Comparison of ENCODE assay signal across 16 cellular contexts in genomic region chr7:138796038-138796580, GRCh38. TPM values are rescaled to one million over a fixed set of nuclear protein-coding genes. Genes with fewer than 3 reads are reported as not detected.
DNase-seq lines count a peak whose midpoint lies in the region; ATAC-seq and TF ChIP-seq lines count a peak whose summit lies in the region.
"Had no signal": no experiment of that assay in that cellular context is flagged by ENCODE, and none has a peak within 500 bp of the region (broad histone marks: within the 10 kb centered on the region; RNA-seq: fewer than 3 reads in every experiment).

No MANE protein-coding gene starts in this region.

- WGBS in upper lobe of left lung, 2 donors: 95 to 96% methylated on average over 8 to 9 of the region's 9 CpGs

- no peaks in the 10 kb centered on the region for H3K9me3 Mint-ChIP-seq in activated T-cell treated with anti-CD3 and anti-CD28 coated beads, Interleukin-2, amount 50 U/mL, for 4 hours

- H3K4me1 ChIP-seq in parathyroid adenoma (peaks cover 4% of the 10 kb centered on the region), upper lobe of left lung (peaks cover 0 to 3% (median 0%) of the 10 kb centered on the region in 4 donors)
- H3K4me1 ChIP-seq: BLaER1 treated with 17β-estradiol and CSF1 and Interleukin-3, amounts not matched to agents 10 nM and 100 nM; HAP-1 had no signal

- H3K4me2 ChIP-seq in parathyroid adenoma (ENCODE audit: low read length): no peak overlapping the region
- H3K4me2 ChIP-seq: BLaER1 treated with 17β-estradiol and CSF1 and Interleukin-3, amounts not matched to agents 10 nM and 100 nM had no signal

- no peaks in the 10 kb centered on the region for H3K36me3 Mint-ChIP-seq in activated T-cell treated with anti-CD3 and anti-CD28 coated beads, Interleukin-2, amount 50 U/mL, for 4 hours (ENCODE audit: insufficient read depth)
- H3K36me3 Mint-ChIP-seq: CD4-positive, CD25-positive, alpha-beta regulatory T cell had no signal

- peaks cover 7% of the 10 kb centered on the region for H3K4me1 Mint-ChIP-seq in activated T-cell treated with anti-CD3 and anti-CD28 coated beads, Interleukin-2, amount 50 U/mL, for 4 hours (ENCODE audit: low read depth)

- TF ChIP-seq EP300 in upper lobe of left lung (IDR thresholded peaks at IDR 0.05): no peak

- H3K79me2 ChIP-seq in parathyroid adenoma: no peaks in the 10 kb centered on the region

- no peak for ATAC-seq in HG02973 (IDR thresholded peaks at IDR 0.05; ENCODE audit: unreplicated experiment)
- ATAC-seq in activated T-cell treated with anti-CD3 and anti-CD28 coated beads, Interleukin-2, amount 50 U/mL, for 4 hours: no peak
- no peak for ATAC-seq in upper lobe of left lung (ENCODE audit: low FRiP score in 2 of 2)

- DNase-seq in ACHN (peak; percentile 12), HK-2 (ENCODE audit: unreplicated experiment) (peak; percentile 12), glomerular visceral epithelial cell (ENCODE audit: extremely low spot score) (peak; percentile 42), occipital lobe (lab: John Stamatoyannopoulos, UW) (no peak), upper lobe of left lung (no peak)
- DNase-seq in activated T-cell treated with anti-CD3 and anti-CD28 coated beads, Interleukin-2, amount 50 U/mL, for 4 hours: no peak
- DNase-seq: 8988T; CD4-positive, CD25-positive, alpha-beta regulatory T cell; DMS53; GF-D8; GOT3; IMR-90 had no signal

- TF ChIP-seq CTCF in parathyroid adenoma (IDR thresholded peaks at IDR 0.05) (no peak), upper lobe of left lung (IDR thresholded peaks at IDR 0.05) (no peak)

- no peaks in the 10 kb centered on the region for H3K27me3 ChIP-seq in parathyroid adenoma (ENCODE audit: control insufficient read depth, insufficient read depth, low read length)
- no peaks in the 10 kb centered on the region for H3K27me3 ChIP-seq in upper lobe of left lung
- H3K27me3 ChIP-seq: BLaER1 treated with 17β-estradiol and CSF1 and Interleukin-3, amounts not matched to agents 10 nM and 100 nM had no signal

- peaks cover 3% of the 10 kb centered on the region for H3K27me3 Mint-ChIP-seq in activated T-cell treated with anti-CD3 and anti-CD28 coated beads, Interleukin-2, amount 50 U/mL, for 4 hours (ENCODE audit: low read depth)

- H3K9ac ChIP-seq in parathyroid adenoma: no peak overlapping the region
- H3K9ac ChIP-seq: BLaER1 treated with 17β-estradiol and CSF1 and Interleukin-3, amounts not matched to agents 10 nM and 100 nM had no signal

- H3K27ac ChIP-seq in parathyroid adenoma (no peak overlapping the region), upper lobe of left lung (no peak overlapping the region)
- H3K27ac ChIP-seq: BLaER1 treated with 17β-estradiol and CSF1 and Interleukin-3, amounts not matched to agents 10 nM and 100 nM had no signal

- no peaks in the 10 kb centered on the region for H3K9me3 ChIP-seq in parathyroid adenoma (ENCODE audit: control insufficient read depth, low read length)
- H3K9me3 ChIP-seq in upper lobe of left lung: no peaks in the 10 kb centered on the region
- H3K9me3 ChIP-seq: BLaER1 treated with 17β-estradiol and CSF1 and Interleukin-3, amounts not matched to agents 10 nM and 100 nM; HAP-1 had no signal

- H3K36me3 ChIP-seq in parathyroid adenoma (ENCODE audit: control insufficient read depth, insufficient read depth, low read length) (no peaks in the 10 kb centered on the region), upper lobe of left lung (no peaks in the 10 kb centered on the region)
- H3K36me3 ChIP-seq: BLaER1 treated with 17β-estradiol and CSF1 and Interleukin-3, amounts not matched to agents 10 nM and 100 nM; HAP-1 had no signal

- H3K4me3 Mint-ChIP-seq in activated T-cell treated with anti-CD3 and anti-CD28 coated beads, Interleukin-2, amount 50 U/mL, for 4 hours: no peak overlapping the region
- H3K4me3 Mint-ChIP-seq: CD4-positive, CD25-positive, alpha-beta regulatory T cell had no signal

- in situ Hi-C loops in ACHN (cut with HindIII; ENCODE audit: low pct_ligation_motif_present, low pct_unique_long_range_greater_than_20kb, low sequenced_read_pairs): no loop called here

- no peak for TF ChIP-seq POLR2A in upper lobe of left lung (IDR thresholded peaks at IDR 0.05)

- H3K4me3 ChIP-seq in parathyroid adenoma (ENCODE audit: low read depth, low read length) (no peak overlapping the region), upper lobe of left lung (no peak overlapping the region)
- H3K4me3 ChIP-seq: BLaER1 treated with 17β-estradiol and CSF1 and Interleukin-3, amounts not matched to agents 10 nM and 100 nM; HAP-1 had no signal

- peak overlapping the region; percentile 38 for H2AFZ ChIP-seq in parathyroid adenoma

RNA-seq across cellular contexts. Expression of gene TMEM213, which starts 1.7 kb away (rescaled TPM):
- total RNA-seq in occipital lobe: not detected
- total RNA-seq in activated T-cell treated with anti-CD3 and anti-CD28 coated beads, Interleukin-2, amount 50 U/mL, for 4 hours: not detected
- total RNA-seq in upper lobe of left lung: 1 to 10 TPM in 3 of 6 donors, under 1 TPM in 1, not detected in 2; 0.49 to 6.1 (median 3.6) TPM
- total RNA-seq: CD4-positive, CD25-positive, alpha-beta regulatory T cell; IMR-90 had no signal

RNA-seq across cellular contexts. Expression of gene ATP6V0A4, which starts 1.9 kb away (rescaled TPM):
- total RNA-seq in occipital lobe (1.2 TPM), upper lobe of left lung (1 to 10 TPM in 2 of 6 donors, under 1 TPM in 2, not detected in 2; 0.49 to 1.9 (median 1.3) TPM)
- total RNA-seq in activated T-cell treated with anti-CD3 and anti-CD28 coated beads, Interleukin-2, amount 50 U/mL, for 4 hours: not detected
- total RNA-seq: CD4-positive, CD25-positive, alpha-beta regulatory T cell had no signal

Comparison
In these comparisons a context has a peak if more than half of its experiments do, and no peak if none do; other contexts are left out.
1. DNase-seq: peak in ACHN (single experiment), HK-2 (single experiment) and glomerular visceral epithelial cell (single experiment); none in occipital lobe (single experiment), activated T-cell treated with anti-CD3 and anti-CD28 coated beads, Interleukin-2, amount 50 U/mL, for 4 hours (single experiment) and upper lobe of left lung (0 of 2).